27 cellular contexts compared by ENCODE assay signal in the genomic region with DNA sequence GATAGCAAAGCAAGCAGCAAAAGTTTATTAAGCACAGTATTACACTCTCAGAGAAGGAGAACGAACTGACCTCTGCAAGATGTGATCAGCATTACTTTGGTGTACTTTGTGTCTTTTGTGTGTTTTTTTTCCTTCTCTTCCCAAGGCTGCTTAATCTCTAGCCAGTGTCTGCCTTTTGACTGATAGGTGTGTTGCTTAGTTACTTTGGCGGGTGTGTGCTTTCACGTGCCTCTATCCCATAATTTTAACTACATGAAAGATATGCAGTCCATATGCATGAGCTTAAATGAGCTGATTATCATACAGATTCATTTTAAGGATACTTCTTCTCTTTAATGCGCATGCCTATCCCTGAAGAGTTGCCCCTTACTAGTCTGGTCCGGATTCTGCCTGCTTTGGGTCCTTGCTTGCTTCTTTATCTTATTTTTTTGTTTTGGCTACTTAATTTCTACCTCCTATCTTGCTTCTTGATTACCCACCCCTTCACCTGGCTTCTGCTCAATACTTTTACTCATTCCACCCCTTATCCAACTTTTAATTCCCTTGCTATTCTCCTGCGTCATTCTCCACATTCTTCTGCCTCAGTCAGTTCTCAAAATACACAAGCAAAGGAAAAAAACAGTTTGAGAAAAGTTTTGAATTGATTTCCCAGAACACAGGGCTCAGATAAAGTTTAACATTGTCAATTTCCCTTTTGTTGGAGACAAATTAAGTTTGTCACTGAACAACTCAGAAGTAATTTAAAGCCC.
"Had no signal": no experiment of that assay in that cellular context is flagged by ENCODE, and none has a peak within 500 bp of the region (broad histone marks: within the 10 kb centered on the region; RNA-seq: fewer than 3 reads in every experiment).

No MANE protein-coding gene starts in this region.

- ATAC-seq: activated CD4-positive, CD25-positive, alpha-beta regulatory T cell treated with anti-CD3 and anti-CD28 coated beads, Interleukin-2, amount 50 U/mL, for 24 hours; activated naive CD4-positive, alpha-beta T cell treated with anti-CD3 and anti-CD28 coated beads, Interleukin-2, amount 50 U/mL, for 72 hours; activated T-cell treated with anti-CD3 and anti-CD28 coated beads, Interleukin-2, amount 50 U/mL, for 72 hours; T-helper 17 cell had no signal

- H3K27me3 ChIP-seq: ascending aorta, esophagus muscularis mucosa had no signal

- H3K9me3 ChIP-seq: ascending aorta, breast epithelium had no signal

- DNase-seq: activated B cell treated with CpG ODN at 0.5 μM for 24 hours; activated CD4-positive, alpha-beta T cell treated with anti-CD3 and anti-CD28 coated beads for 48 hours; activated CD4-positive, alpha-beta T cell treated with anti-CD3 and anti-CD28 coated beads, Interleukin-2, amount 50 U/mL, for 1 hour; activated CD4-positive, alpha-beta T cell treated with anti-CD3 and anti-CD28 coated beads, Interleukin-2, amount 50 U/mL, for 48 hours; activated CD8-positive, alpha-beta memory T cell treated with anti-CD3 and anti-CD28 coated beads, Interleukin-2, amount 50 U/mL, for 48 hours; activated gamma-delta T cell; activated naive CD4-positive, alpha-beta T cell; activated naive CD4-positive, alpha-beta T cell treated with anti-CD3 and anti-CD28 coated beads, Interleukin-2, amount 10 ng/mL, durations not matched to agents 7 days and 5 days; activated naive CD8-positive, alpha-beta T cell treated with anti-CD3 and anti-CD28 coated beads, Interleukin-2, amount 10 ng/mL, durations not matched to agents 7 days and 5 days; activated T-cell treated with anti-CD3 and anti-CD28 coated beads for 4 hours; activated T-cell treated with anti-CD3 and anti-CD28 coated beads, Interleukin-2, amount 50 U/mL, for 24 hours; activated T-cell treated with anti-CD3 and anti-CD28 coated beads, Interleukin-2, amount 50 U/mL, for 72 hours; dorsolateral prefrontal cortex; effector memory CD4-positive, alpha-beta T cell; endodermal cell; foreskin fibroblast; head of caudate nucleus; T-helper 1 cell; T-helper 17 cell; T1000; WERI-Rb-1 had no signal

- H3K4me1 ChIP-seq: ascending aorta, breast epithelium, esophagus muscularis mucosa had no signal

- H3K27ac ChIP-seq: ascending aorta, breast epithelium, coronary artery, dorsolateral prefrontal cortex, esophagus muscularis mucosa, WERI-Rb-1 had no signal

- H3K4me3 ChIP-seq: ascending aorta, breast epithelium, coronary artery, dorsolateral prefrontal cortex, esophagus muscularis mucosa had no signal
